1 cellular context compared by ENCODE assay signal in the genomic region with DNA sequence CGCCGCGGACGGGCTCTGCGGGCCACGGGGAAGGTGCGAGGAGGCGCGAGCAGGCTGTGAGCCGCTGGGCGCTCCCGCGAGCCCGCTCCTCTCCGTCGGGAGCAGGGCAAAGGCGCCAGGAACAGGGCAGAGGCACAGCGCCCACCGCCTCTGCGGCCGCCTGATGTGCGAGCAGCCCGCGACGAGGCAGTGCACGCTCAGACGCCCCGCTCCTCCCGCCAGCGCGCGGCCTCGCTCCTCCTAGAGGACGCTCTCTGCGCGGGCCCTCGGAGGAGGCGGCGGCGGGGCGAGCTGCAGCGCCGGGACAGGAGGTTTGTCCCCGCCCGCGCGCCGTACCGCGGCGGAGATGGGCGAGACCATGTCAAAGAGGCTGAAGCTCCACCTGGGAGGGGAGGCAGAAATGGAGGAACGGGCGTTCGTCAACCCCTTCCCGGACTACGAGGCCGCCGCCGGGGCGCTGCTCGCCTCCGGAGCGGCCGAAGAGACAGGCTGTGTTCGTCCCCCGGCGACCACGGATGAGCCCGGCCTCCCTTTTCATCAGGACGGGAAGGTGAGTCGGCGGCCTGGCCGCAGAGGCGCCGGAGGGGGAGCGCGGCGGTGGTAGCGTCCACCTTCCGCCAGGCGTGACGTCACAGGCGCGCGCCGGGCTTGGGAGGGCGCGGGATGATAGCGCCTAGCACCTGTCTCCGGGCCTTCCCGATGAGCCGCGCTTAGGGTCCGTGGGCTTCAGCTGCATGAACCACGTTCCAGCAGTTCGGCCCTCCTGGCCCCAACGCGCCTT.
TF ChIP-seq lines count a peak whose summit lies in the region.

No MANE protein-coding gene starts in this region.

TF ChIP-seq in HepG2, 621 proteins besides CTCF, POLR2A, EP300 and RAD21 (continued from another document):
- no peak; the same call in 1 of the 2 replicates for TF ChIP-seq ZNF629 (CRISPR knock-in tag; conservative IDR thresholded peaks at IDR 0.05)
- peak; percentile 68 for TF ChIP-seq RNF2 (conservative IDR thresholded peaks at IDR 0.05; ENCODE audit: low read depth)
- TF ChIP-seq, protein P1, sequence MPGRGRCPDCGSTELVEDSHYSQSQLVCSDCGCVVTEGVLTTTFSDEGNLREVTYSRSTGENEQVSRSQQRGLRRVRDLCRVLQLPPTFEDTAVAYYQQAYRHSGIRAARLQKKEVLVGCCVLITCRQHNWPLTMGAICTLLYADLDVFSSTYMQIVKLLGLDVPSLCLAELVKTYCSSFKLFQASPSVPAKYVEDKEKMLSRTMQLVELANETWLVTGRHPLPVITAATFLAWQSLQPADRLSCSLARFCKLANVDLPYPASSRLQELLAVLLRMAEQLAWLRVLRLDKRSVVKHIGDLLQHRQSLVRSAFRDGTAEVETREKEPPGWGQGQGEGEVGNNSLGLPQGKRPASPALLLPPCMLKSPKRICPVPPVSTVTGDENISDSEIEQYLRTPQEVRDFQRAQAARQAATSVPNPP (CRISPR knock-in tag; IDR thresholded peaks at IDR 0.05): peak; percentile 56; the same call in 1 of the 2 replicates
- TF ChIP-seq, protein P2, sequence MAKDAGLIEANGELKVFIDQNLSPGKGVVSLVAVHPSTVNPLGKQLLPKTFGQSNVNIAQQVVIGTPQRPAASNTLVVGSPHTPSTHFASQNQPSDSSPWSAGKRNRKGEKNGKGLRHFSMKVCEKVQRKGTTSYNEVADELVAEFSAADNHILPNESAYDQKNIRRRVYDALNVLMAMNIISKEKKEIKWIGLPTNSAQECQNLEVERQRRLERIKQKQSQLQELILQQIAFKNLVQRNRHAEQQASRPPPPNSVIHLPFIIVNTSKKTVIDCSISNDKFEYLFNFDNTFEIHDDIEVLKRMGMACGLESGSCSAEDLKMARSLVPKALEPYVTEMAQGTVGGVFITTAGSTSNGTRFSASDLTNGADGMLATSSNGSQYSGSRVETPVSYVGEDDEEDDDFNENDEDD (CRISPR knock-in tag; IDR thresholded peaks at IDR 0.05; ENCODE audit: borderline replicate concordance): peak; percentile 92
- 0 out of 2 replicates have a peak, but pooled peaks have one; percentile 33 for TF ChIP-seq ZNF24 (IDR thresholded peaks at IDR 0.05)
- peak; percentile 69; the same call in 1 of the 2 replicates for TF ChIP-seq ZFP36L1 (CRISPR knock-in tag; IDR thresholded peaks at IDR 0.05)
- TF ChIP-seq TBX2 (CRISPR knock-in tag; IDR thresholded peaks at IDR 0.05; ENCODE audit: borderline replicate concordance): peak; percentile 96
- peak; percentile 52; the same call in 1 of the 2 replicates for TF ChIP-seq ZNF331 (CRISPR knock-in tag; IDR thresholded peaks at IDR 0.05)
- no peak; the same call in 1 of the 2 replicates for TF ChIP-seq GATAD2A (CRISPR knock-in tag; IDR thresholded peaks at IDR 0.05)
- TF ChIP-seq, protein P3, sequence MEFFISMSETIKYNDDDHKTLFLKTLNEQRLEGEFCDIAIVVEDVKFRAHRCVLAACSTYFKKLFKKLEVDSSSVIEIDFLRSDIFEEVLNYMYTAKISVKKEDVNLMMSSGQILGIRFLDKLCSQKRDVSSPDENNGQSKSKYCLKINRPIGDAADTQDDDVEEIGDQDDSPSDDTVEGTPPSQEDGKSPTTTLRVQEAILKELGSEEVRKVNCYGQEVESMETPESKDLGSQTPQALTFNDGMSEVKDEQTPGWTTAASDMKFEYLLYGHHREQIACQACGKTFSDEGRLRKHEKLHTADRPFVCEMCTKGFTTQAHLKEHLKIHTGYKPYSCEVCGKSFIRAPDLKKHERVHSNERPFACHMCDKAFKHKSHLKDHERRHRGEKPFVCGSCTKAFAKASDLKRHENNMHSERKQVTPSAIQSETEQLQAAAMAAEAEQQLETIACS (CRISPR knock-in tag; IDR thresholded peaks at IDR 0.05): peak; percentile 94
- peak; percentile 74 for TF ChIP-seq YY1 (IDR thresholded peaks at IDR 0.05; ENCODE audit: insufficient read depth, insufficient replicate concordance, low read depth, low read length)
- TF ChIP-seq PCBP1 (IDR thresholded peaks at IDR 0.05; ENCODE audit: borderline replicate concordance, low read depth, low read length): peak; percentile 42; the same call in 1 of the 2 replicates
- peak; percentile 87; the same call in 1 of the 2 replicates for TF ChIP-seq ZNF773 (CRISPR knock-in tag; IDR thresholded peaks at IDR 0.05; ENCODE audit: borderline replicate concordance)
- TF ChIP-seq ZNF552 (CRISPR knock-in tag; IDR thresholded peaks at IDR 0.05; ENCODE audit: borderline replicate concordance): no peak
- peak; percentile 92 for TF ChIP-seq ZFP82 (CRISPR knock-in tag; IDR thresholded peaks at IDR 0.05; ENCODE audit: borderline replicate concordance)
- TF ChIP-seq ZNF747 (CRISPR knock-in tag; IDR thresholded peaks at IDR 0.05; ENCODE audit: borderline replicate concordance): peak; percentile 96
- peak; percentile 29; the same call in 1 of the 2 replicates for TF ChIP-seq ZIK1 (CRISPR knock-in tag; IDR thresholded peaks at IDR 0.05; ENCODE audit: borderline replicate concordance, low read depth)
- TF ChIP-seq ZNF598 (CRISPR knock-in tag; IDR thresholded peaks at IDR 0.05; ENCODE audit: borderline replicate concordance): no peak
- TF ChIP-seq TAF1 (CRISPR knock-in tag; IDR thresholded peaks at IDR 0.05): peak; percentile 85
- TF ChIP-seq MAF1 (CRISPR knock-in tag; IDR thresholded peaks at IDR 0.05; ENCODE audit: borderline replicate concordance): no peak
- peak in 1 of 2 experiments; percentile 3; a peak in 1 of 4 replicates for TF ChIP-seq NR2F1 (CRISPR knock-in tag; IDR thresholded peaks at IDR 0.05)
- TF ChIP-seq NCOA5 (CRISPR knock-in tag; IDR thresholded peaks at IDR 0.05): no peak
- TF ChIP-seq ZNF614 (CRISPR knock-in tag; IDR thresholded peaks at IDR 0.05; ENCODE audit: borderline replicate concordance): peak; percentile 66; the same call in 1 of the 2 replicates
- no peak for TF ChIP-seq ZNF136 (CRISPR knock-in tag; IDR thresholded peaks at IDR 0.05; ENCODE audit: low read depth)
- peak; percentile 81; the same call in 1 of the 2 replicates for TF ChIP-seq MTF2 (CRISPR knock-in tag; IDR thresholded peaks at IDR 0.05; ENCODE audit: borderline replicate concordance)
- peak; percentile 59; the same call in 1 of the 2 replicates for TF ChIP-seq HNRNPUL1 (IDR thresholded peaks at IDR 0.05; ENCODE audit: low read depth, low read length)
- 0 out of 2 replicates have a peak, but pooled peaks have one; percentile 30 for TF ChIP-seq GFI1 (CRISPR knock-in tag; IDR thresholded peaks at IDR 0.05; ENCODE audit: borderline replicate concordance)
- TF ChIP-seq NFRKB (IDR thresholded peaks at IDR 0.05): peak; percentile 45; the same call in 1 of the 2 replicates
